ENCODE assay signal across 9 cellular contexts in the genomic region with DNA sequence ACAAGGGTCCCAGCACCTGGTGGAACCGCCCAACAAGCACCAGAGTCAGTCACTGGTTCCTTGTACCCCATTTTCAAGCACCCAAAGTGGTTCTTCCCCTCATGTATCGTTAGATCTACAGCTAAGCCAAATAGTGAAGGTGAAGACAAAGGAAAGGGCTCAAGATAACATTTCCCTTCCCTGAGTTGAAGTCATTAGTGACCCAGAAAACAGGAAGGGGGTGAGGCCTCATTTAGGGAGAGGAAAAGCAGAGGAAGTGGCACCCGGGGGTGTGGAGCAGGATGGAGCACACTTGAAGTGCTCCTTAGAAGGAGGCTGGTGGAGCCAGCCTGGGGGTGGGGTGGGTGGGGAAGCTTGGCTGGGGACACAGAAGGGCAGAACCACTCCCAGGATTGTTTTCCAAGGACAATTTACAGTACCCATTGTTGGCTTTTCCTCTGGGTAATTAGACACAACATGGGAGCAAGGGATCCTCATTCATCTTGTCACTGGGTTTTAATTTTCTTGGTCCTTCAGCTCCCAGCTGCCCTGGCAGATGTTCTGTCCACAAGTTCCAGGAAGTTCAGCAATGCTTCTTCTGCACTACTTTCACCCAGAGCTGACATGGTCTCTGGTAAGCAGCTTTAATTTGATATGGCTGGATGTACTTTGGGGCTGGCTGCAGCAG.
A peak's percentile ranks its signal among the peaks of the same experiment; 100 is the strongest.
DNase-seq lines count a peak whose midpoint lies in the region; TF ChIP-seq lines count a peak whose summit lies in the region.
"Had no signal": no experiment of that assay in that cellular context is flagged by ENCODE, and none has a peak within 500 bp of the region (broad histone marks: within the 10 kb centered on the region; RNA-seq: fewer than 3 reads in every experiment).

No MANE protein-coding gene starts in this region.

- no peaks in the 10 kb centered on the region for H3K27me3 ChIP-seq in left ventricle myocardium inferior (ENCODE audit: low read depth)
- no peaks in the 10 kb centered on the region for H3K27me3 ChIP-seq in tibial nerve

- peak overlapping the region; percentile 68 for H3K27ac Mint-ChIP-seq in activated CD4-positive, alpha-beta T cell treated with anti-CD3 and anti-CD28 coated beads, Interleukin-2, amount 10 ng/mL, durations not matched to agents 7 days and 5 days

- TF ChIP-seq EP300 in tibial nerve (IDR thresholded peaks at IDR 0.05) = peak in 1 of 2 donors; percentile 7

- intact Hi-C loops in left ventricle myocardium inferior (cut with micrococcal nuclease) = no loop called here

- H3K27ac ChIP-seq in left ventricle myocardium inferior (replicated peaks) = peak overlapping the region; percentile 86
- peak overlapping the region in 3 of 4 donors; percentile 26 to 56 (median 36) for H3K27ac ChIP-seq in tibial nerve
- H3K27ac ChIP-seq: VCaP had no signal

- peak overlapping the region; percentile 27 for H3K4me3 ChIP-seq in left ventricle myocardium inferior
- no peak overlapping the region for H3K4me3 ChIP-seq in tibial nerve

- H3K4me1 ChIP-seq in left ventricle myocardium inferior = peaks cover 76% of the 10 kb centered on the region
- H3K4me1 ChIP-seq in tibial nerve = peaks cover 0 to 62% (median 11%) of the 10 kb centered on the region in 4 donors

- H3K36me3 ChIP-seq in left ventricle myocardium inferior (no peaks in the 10 kb centered on the region), tibial nerve (no peaks in the 10 kb centered on the region)

- no peak for DNase-seq in activated CD4-positive, alpha-beta T cell treated with anti-CD3 and anti-CD28 coated beads, Interleukin-2, amount 10 ng/mL, durations not matched to agents 7 days and 5 days
- no peak for DNase-seq in activated CD4-positive, alpha-beta T cell treated with anti-CD3 and anti-CD28 coated beads, Interleukin-2, amount 50 U/mL, for 48 hours
- DNase-seq in SKM-1 (lab: John Stamatoyannopoulos, UW; ENCODE audit: unreplicated experiment) (peak; percentile 34), left ventricle myocardium inferior (no peak), tibial nerve (ENCODE audit: low spot score in 2 of 2) (no peak), NCI-H2227 treated with DMSO at 0.1 percent for 48 hours (lab: John Stamatoyannopoulos, UW) (no peak), HPDE6-E6E7 (ENCODE audit: extremely low spot score) (no peak)
- DNase-seq in central memory CD4-positive, alpha-beta T cell = no peak

- H3K4me3 Mint-ChIP-seq in activated CD4-positive, alpha-beta T cell treated with anti-CD3 and anti-CD28 coated beads, Interleukin-2, amount 10 ng/mL, durations not matched to agents 7 days and 5 days = no peak overlapping the region

- no peaks in the 10 kb centered on the region for H3K9me3 ChIP-seq in left ventricle myocardium inferior (replicated peaks)
- no peaks in the 10 kb centered on the region for H3K9me3 ChIP-seq in tibial nerve

- CTCF ChIA-PET in activated CD4-positive, alpha-beta T cell treated with anti-CD3 and anti-CD28 coated beads, Interleukin-2, amount 10 ng/mL, durations not matched to agents 7 days and 5 days (lab: Charles Lee) = interaction anchor here (0.9 kb wide), 1 partner anchor 18 kb away, joined by 4 read pairs; no protein-coding TSS in a partner anchor

- peaks cover 43% of the 10 kb centered on the region for H3K4me1 Mint-ChIP-seq in activated CD4-positive, alpha-beta T cell treated with anti-CD3 and anti-CD28 coated beads, Interleukin-2, amount 10 ng/mL, durations not matched to agents 7 days and 5 days

- WGBS in tibial nerve, 2 donors = 71 to 74% methylated on average over 3 of the region's 3 CpGs

- no peaks in the 10 kb centered on the region for H3K27me3 Mint-ChIP-seq in activated CD4-positive, alpha-beta T cell treated with anti-CD3 and anti-CD28 coated beads, Interleukin-2, amount 10 ng/mL, durations not matched to agents 7 days and 5 days

- no peaks in the 10 kb centered on the region for H3K9me3 Mint-ChIP-seq in activated CD4-positive, alpha-beta T cell treated with anti-CD3 and anti-CD28 coated beads, Interleukin-2, amount 10 ng/mL, durations not matched to agents 7 days and 5 days

- POLR2A ChIA-PET in activated CD4-positive, alpha-beta T cell treated with anti-CD3 and anti-CD28 coated beads, Interleukin-2, amount 10 ng/mL, durations not matched to agents 7 days and 5 days (lab: Charles Lee) = no interaction called here

- no peak for TF ChIP-seq POLR2A in tibial nerve (IDR thresholded peaks at IDR 0.05)

- H3K36me3 Mint-ChIP-seq in activated CD4-positive, alpha-beta T cell treated with anti-CD3 and anti-CD28 coated beads, Interleukin-2, amount 10 ng/mL, durations not matched to agents 7 days and 5 days (ENCODE audit: low read depth) = no peaks in the 10 kb centered on the region

- TF ChIP-seq CTCF in left ventricle myocardium inferior (IDR thresholded peaks at IDR 0.05; ENCODE audit: borderline replicate concordance) (no peak), tibial nerve (IDR thresholded peaks at IDR 0.05) (no peak)
